Comparison of ENCODE assay signal across 8 cellular contexts in the genomic region with DNA sequence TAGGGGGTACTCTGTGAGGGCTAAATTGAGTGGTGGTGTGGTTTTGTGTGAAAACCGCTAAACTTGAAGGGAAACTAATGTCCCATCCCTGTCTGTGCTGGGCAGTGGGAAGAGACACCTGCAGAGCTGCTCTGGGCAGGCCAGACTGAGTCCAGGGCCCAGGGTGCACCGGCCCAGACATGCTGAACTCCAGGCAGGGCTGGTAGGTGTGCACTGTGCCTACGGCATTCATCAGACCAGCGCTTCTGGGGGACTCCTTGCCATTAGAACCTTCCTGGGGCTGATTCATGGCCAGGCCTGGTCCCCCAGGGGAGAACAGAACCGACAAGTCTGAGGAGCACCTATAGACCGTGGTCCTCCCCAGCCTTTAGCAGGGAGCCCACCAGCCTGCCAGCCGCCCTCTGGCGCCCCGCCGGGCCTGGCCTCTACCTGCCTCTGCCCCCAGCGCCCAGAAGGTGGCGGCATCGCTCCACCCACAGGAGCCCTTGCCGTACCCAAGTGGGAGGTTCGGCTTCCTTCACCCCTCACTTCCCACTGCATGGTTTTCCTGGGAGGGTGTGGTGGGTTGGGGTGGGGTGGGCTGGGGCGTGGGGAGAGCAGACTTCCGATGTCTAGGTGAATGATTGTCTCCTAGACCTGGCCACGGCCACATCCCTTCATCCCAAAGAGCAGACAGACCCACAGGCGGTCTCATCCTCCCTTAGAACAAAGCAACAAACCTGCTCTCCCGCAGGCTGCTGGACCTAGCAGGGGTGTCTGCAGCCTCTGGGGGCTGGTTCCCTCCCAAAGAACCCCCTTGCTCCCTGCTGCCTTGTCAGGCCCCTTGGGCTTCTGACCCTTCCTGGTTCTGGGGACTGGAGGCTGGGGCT. TPM values are rescaled to one million over a fixed set of nuclear protein-coding genes. Genes with fewer than 3 reads are reported as not detected.
DNase-seq lines count a peak whose midpoint lies in the region; ATAC-seq and TF ChIP-seq lines count a peak whose summit lies in the region.

No MANE protein-coding gene starts in this region.

- DNase-seq in AG20443 (ENCODE audit: low spot score) = peak; percentile 85
- DNase-seq in NCI-H2227 treated with DMSO at 0.1 percent for 48 hours (lab: John Stamatoyannopoulos, UW) = peak; percentile 52
- DNase-seq in activated CD8-positive, alpha-beta memory T cell treated with anti-CD3 and anti-CD28 coated beads for 24 hours = peak; percentile 92
- peak; percentile 74 to 83 (median 77) for DNase-seq in effector memory CD8-positive, alpha-beta T cell
- peak; percentile 42 for DNase-seq in myocyte (ENCODE audit: low read depth)
- DNase-seq in stimulated activated naive CD4-positive, alpha-beta T cell (lab: John Stamatoyannopoulos, UW) = peak; percentile 42 to 81 (median 72)

- H3K36me3 Mint-ChIP-seq in effector memory CD8-positive, alpha-beta T cell (ENCODE audit: insufficient read depth) = peaks cover 32% of the 10 kb centered on the region

- no peaks in the 10 kb centered on the region for H3K9me3 Mint-ChIP-seq in effector memory CD8-positive, alpha-beta T cell

- no peaks in the 10 kb centered on the region for H3K27me3 Mint-ChIP-seq in effector memory CD8-positive, alpha-beta T cell

- peak; percentile 82 for ATAC-seq in effector memory CD8-positive, alpha-beta T cell (replicated peaks)
- ATAC-seq in HG03442 (IDR thresholded peaks at IDR 0.05; ENCODE audit: unreplicated experiment) = no peak

- peak overlapping the region; percentile 82 to 97 for H3K27ac Mint-ChIP-seq in effector memory CD8-positive, alpha-beta T cell

- H3K4me3 Mint-ChIP-seq in effector memory CD8-positive, alpha-beta T cell = no peak overlapping the region

- peaks cover 22 to 32% of the 10 kb centered on the region in 2 donors for H3K4me1 Mint-ChIP-seq in effector memory CD8-positive, alpha-beta T cell (ENCODE audit: low read depth in 2 of 2)

- TF ChIP-seq POLR2A in GM19193 (IDR thresholded peaks at IDR 0.05; ENCODE audit: extremely low read depth, insufficient read depth, insufficient read length) = peak; percentile 20

RNA-seq across cellular contexts. Expression of gene CCDC167, which starts 15.5 kb away (rescaled TPM):
- 42.4 and 45.9 TPM in 2 replicates for total RNA-seq in myocyte
- 56.6 TPM for polyA plus RNA-seq in myocyte (2012)

RNA-seq across cellular contexts. Expression of gene CMTR1, which starts 51.1 kb away (rescaled TPM):
- 34.0 and 35.1 TPM in 2 replicates for total RNA-seq in myocyte
- 34.5 TPM for polyA plus RNA-seq in myocyte (2012)

Comparison
In these comparisons a context has a peak if more than half of its experiments do, and no peak if none do; other contexts are left out.
1. DNase-seq: peak in every context shown above with its lines; median percentile 92 in activated CD8-positive, alpha-beta memory T cell treated with anti-CD3 and anti-CD28 coated beads for 24 hours; 85 in AG20443; 77 in effector memory CD8-positive, alpha-beta T cell; 72 in stimulated activated naive CD4-positive, alpha-beta T cell; 52 in NCI-H2227 treated with DMSO at 0.1 percent for 48 hours; 42 in myocyte.